ENCODE assay signal across 8 cellular contexts in the genomic region with DNA sequence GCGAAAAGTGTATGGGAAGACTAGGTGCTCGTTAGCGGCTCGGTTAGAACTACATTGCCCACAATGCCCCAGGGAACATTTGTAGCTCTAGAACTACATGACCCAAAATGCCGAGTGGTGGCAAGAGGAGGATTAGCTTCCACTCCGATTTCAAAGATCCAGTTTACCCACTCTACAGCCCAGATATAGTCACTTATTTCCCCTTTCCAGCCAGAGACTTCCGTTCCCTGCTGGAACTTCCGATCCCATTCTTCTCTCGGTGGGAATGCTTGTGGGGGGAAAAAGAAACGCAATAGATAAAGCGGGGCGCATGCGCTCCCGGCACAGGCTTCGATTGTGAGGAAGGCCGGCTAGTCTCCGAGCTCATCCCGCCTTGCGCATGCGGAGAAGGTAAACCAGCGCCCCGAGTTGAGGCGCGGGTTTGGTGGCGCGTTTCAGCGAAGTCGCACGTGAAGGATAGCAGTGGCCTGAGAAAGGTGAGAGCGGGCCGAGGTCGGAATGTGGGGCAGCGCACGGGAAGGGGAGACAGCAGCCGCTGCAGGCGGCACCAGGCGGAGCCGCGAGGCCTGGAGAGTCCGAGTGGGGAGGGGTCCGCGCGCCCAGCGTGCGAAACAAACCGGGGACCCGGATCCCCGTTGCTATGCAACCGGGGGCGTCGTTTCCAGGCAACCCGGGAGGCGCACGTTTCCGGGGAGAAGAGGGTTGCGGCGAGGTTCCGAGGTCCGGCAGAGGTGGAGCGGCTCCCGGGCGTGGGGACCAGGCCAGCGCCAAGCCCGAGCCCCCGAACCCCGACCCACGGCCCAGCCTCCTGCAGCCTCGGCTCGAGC. TPM values are rescaled to one million over a fixed set of nuclear protein-coding genes. Genes with fewer than 3 reads are reported as not detected.
DNase-seq lines count a peak whose midpoint lies in the region; ATAC-seq and TF ChIP-seq lines count a peak whose summit lies in the region.

A gene with protein sequence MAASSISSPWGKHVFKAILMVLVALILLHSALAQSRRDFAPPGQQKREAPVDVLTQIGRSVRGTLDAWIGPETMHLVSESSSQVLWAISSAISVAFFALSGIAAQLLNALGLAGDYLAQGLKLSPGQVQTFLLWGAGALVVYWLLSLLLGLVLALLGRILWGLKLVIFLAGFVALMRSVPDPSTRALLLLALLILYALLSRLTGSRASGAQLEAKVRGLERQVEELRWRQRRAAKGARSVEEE (plus strand): TSS at position 366 of the 827 bp plus-strand sequence. CDS start 5,536 bp downstream, outside the sequence.

- no peaks in the 10 kb centered on the region for H3K9me3 Mint-ChIP-seq in chondrocyte (ENCODE audit: low read depth)

- peaks cover 10% of the 10 kb centered on the region for H3K27me3 Mint-ChIP-seq in chondrocyte (ENCODE audit: low read depth)

- peak within 1 kb of the TSS; percentile 95 for H3K4me3 Mint-ChIP-seq in chondrocyte (ENCODE audit: unreplicated experiment)

- H3K27me3 ChIP-seq in kidney epithelial cell (ENCODE audit: control insufficient read depth, insufficient read depth, low read length), result peaks cover 2% of the 10 kb centered on the region

- H3K36me3 ChIP-seq in kidney epithelial cell (ENCODE audit: control insufficient read depth, insufficient read depth, low read length), result no peaks in the 10 kb centered on the region

- H3K36me3 Mint-ChIP-seq in chondrocyte (ENCODE audit: low read depth), result no peaks in the 10 kb centered on the region

- H3K4me3 ChIP-seq in AG10803 (ENCODE audit: low read length) (peak within 1 kb of the TSS; percentile 72), kidney epithelial cell (ENCODE audit: low read depth, low read length) (peak within 1 kb of the TSS; percentile 82)

- TF ChIP-seq CTCF in AG10803 (conservative IDR thresholded peaks at IDR 0.05; ENCODE audit: low read length) (no peak), chondrocyte (IDR thresholded peaks at IDR 0.05) (no peak), kidney epithelial cell (IDR thresholded peaks at IDR 0.05; ENCODE audit: insufficient read depth, low read length, poor library complexity, severe bottlenecking) (no peak)

- H3K27ac Mint-ChIP-seq in chondrocyte (ENCODE audit: unreplicated experiment), result peak within 1 kb of the TSS; percentile 97

- peak; percentile 50 for ATAC-seq in GM19035 (IDR thresholded peaks at IDR 0.05; ENCODE audit: unreplicated experiment)
- peak; percentile 44 for ATAC-seq in HG03439 (IDR thresholded peaks at IDR 0.05; ENCODE audit: unreplicated experiment)

- peaks cover 38% of the 10 kb centered on the region for H3K4me1 Mint-ChIP-seq in chondrocyte (ENCODE audit: low read depth)

- DNase-seq in AG10803 (ENCODE audit: low read depth), result peak; percentile 84
- peak; percentile 91 for DNase-seq in NCI-H510A treated with DMSO at 0.1 percent for 48 hours (lab: John Stamatoyannopoulos, UW)
- DNase-seq in activated CD4-positive, alpha-beta T cell treated with anti-CD3 and anti-CD28 coated beads for 24 hours (ENCODE audit: low read depth in 2 of 2), result peak; percentile 76 to 80
- DNase-seq in chondrocyte (ENCODE audit: low spot score), result no peak
- DNase-seq in kidney epithelial cell (ENCODE audit: low read depth), result peak; percentile 60
- DNase-seq in stimulated activated CD4-positive, alpha-beta T cell treated with anti-CD3 and anti-CD28 coated beads, Interleukin-15, amount 100 ng/mL, for 24 hours, result peak; percentile 93

RNA-seq across cellular contexts. Expression of the gene that starts here (rescaled TPM):
- total RNA-seq in chondrocyte (97.0 to 124 TPM (median 104 TPM) in 3 replicates), kidney epithelial cell (64.5 and 82.0 TPM in 2 replicates)
